9 cellular contexts compared by ENCODE assay signal in the genomic region with DNA sequence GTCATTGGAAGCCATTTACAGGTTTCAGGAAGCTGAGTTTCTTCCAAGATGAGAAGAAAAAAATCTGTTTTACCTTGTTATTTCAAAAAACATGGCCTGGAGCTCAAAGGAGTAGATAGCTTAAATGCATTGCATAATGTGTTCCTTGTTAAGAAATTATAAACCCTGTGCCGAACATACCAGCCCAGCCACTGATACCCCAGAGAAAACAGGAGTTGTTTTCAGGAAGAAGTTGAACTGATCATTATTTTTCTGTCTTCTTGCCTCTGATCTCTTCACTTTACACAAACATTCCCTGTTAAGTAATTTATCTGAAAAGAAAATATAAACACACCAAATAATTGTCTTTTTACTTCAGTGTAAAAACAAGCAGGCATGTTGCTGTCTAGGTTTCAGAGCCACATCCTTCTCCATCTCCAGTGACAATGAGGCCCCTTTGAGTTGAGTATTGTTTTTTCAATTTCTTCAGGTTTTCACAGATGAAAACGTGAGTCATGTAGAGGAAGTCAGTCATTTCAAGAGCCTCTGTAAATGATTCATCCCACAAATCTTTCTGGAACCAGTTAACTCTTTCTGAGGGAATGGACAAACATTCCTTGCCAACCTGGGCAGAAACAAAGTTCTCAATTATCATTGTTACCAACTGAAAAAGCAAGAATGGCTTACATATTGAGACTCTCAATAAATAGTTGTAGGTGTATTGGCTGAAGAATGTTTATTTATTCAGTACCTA.
DNase-seq lines count a peak whose midpoint lies in the region; ATAC-seq and TF ChIP-seq lines count a peak whose summit lies in the region.
"Had no signal": no experiment of that assay in that cellular context is flagged by ENCODE, and none has a peak within 500 bp of the region (broad histone marks: within the 10 kb centered on the region; RNA-seq: fewer than 3 reads in every experiment).

No MANE protein-coding gene starts in this region.

- intact Hi-C loops in upper lobe of right lung (cut with DNase I): no loop called here
- intact Hi-C loops in esophagus muscularis mucosa (cut with DNase I): no loop called here

- no peak for TF ChIP-seq POLR2A in esophagus muscularis mucosa (IDR thresholded peaks at IDR 0.05; ENCODE audit: low read depth)

- H3K36me3 Mint-ChIP-seq in stimulated activated effector memory CD8-positive, alpha-beta T cell treated with anti-CD3 and anti-CD28 coated beads, Interleukin-12 subunit alpha, Interleukin-12 subunit beta, amount 100 ng/mL, for 72 hours: no peaks in the 10 kb centered on the region

- H3K4me1 Mint-ChIP-seq in stimulated activated effector memory CD8-positive, alpha-beta T cell treated with anti-CD3 and anti-CD28 coated beads, Interleukin-12 subunit alpha, Interleukin-12 subunit beta, amount 100 ng/mL, for 72 hours: no peaks in the 10 kb centered on the region

- H3K4me1 ChIP-seq in upper lobe of right lung (no peaks in the 10 kb centered on the region), esophagus muscularis mucosa (no peaks in the 10 kb centered on the region)

- peaks cover 3% of the 10 kb centered on the region for H3K9me3 Mint-ChIP-seq in stimulated activated effector memory CD8-positive, alpha-beta T cell treated with anti-CD3 and anti-CD28 coated beads, Interleukin-12 subunit alpha, Interleukin-12 subunit beta, amount 100 ng/mL, for 72 hours

- H3K27ac ChIP-seq in upper lobe of right lung: no peak overlapping the region
- H3K27ac ChIP-seq in esophagus muscularis mucosa (replicated peaks in 1 of 4): no peak overlapping the region

- H3K36me3 ChIP-seq in upper lobe of right lung (no peaks in the 10 kb centered on the region), esophagus muscularis mucosa (no peaks in the 10 kb centered on the region)

- peak; percentile 52 for DNase-seq in OCI-M1 (lab: John Stamatoyannopoulos, UW)
- DNase-seq in fibroblast of pulmonary artery (ENCODE audit: low read depth): peak; percentile 87
- DNase-seq in stimulated activated effector memory CD8-positive, alpha-beta T cell treated with anti-CD3 and anti-CD28 coated beads, Interleukin-12 subunit alpha, Interleukin-12 subunit beta, amount 100 ng/mL, for 72 hours (ENCODE audit: low spot score in 2 of 2): no peak
- no peak for DNase-seq in upper lobe of right lung
- DNase-seq in esophagus muscularis mucosa (ENCODE audit: extremely low spot score): no peak
- no peak for DNase-seq in activated gamma-delta T cell treated with Interleukin-2 at 50 U/mL for 16 hours
- DNase-seq: cortex of kidney; NK-92 treated with Interleukin-12 subunit alpha and Interleukin-12 subunit beta, amount 100 ng/mL, for 24 hours had no signal

- H3K4me3 ChIP-seq in fibroblast of pulmonary artery (replicated peaks; ENCODE audit: low read depth, low read length): no peak overlapping the region
- no peak overlapping the region for H3K4me3 ChIP-seq in upper lobe of right lung
- H3K4me3 ChIP-seq in esophagus muscularis mucosa: no peak overlapping the region

- no peak overlapping the region for H3K4me3 Mint-ChIP-seq in stimulated activated effector memory CD8-positive, alpha-beta T cell treated with anti-CD3 and anti-CD28 coated beads, Interleukin-12 subunit alpha, Interleukin-12 subunit beta, amount 100 ng/mL, for 72 hours

- no peaks in the 10 kb centered on the region for H3K27me3 ChIP-seq in upper lobe of right lung
- H3K27me3 ChIP-seq in esophagus muscularis mucosa: no peaks in the 10 kb centered on the region

- ATAC-seq in GM21619 (IDR thresholded peaks at IDR 0.05; ENCODE audit: unreplicated experiment) (peak; percentile 73), upper lobe of right lung (no peak)
- peak; percentile 44 for ATAC-seq in stimulated activated effector memory CD8-positive, alpha-beta T cell treated with anti-CD3 and anti-CD28 coated beads, Interleukin-12 subunit alpha, Interleukin-12 subunit beta, amount 100 ng/mL, for 72 hours

- no peak for TF ChIP-seq EP300 in esophagus muscularis mucosa (IDR thresholded peaks at IDR 0.05)

- TF ChIP-seq CTCF in fibroblast of pulmonary artery (IDR thresholded peaks at IDR 0.05; ENCODE audit: low read length, missing control alignments) (no peak), upper lobe of right lung (IDR thresholded peaks at IDR 0.05) (no peak), esophagus muscularis mucosa (IDR thresholded peaks at IDR 0.05) (no peak)

- no peak overlapping the region for H3K27ac Mint-ChIP-seq in stimulated activated effector memory CD8-positive, alpha-beta T cell treated with anti-CD3 and anti-CD28 coated beads, Interleukin-12 subunit alpha, Interleukin-12 subunit beta, amount 100 ng/mL, for 72 hours

- 5% methylated on average over 2 of the region's 2 CpGs for WGBS in esophagus muscularis mucosa

- H3K9me3 ChIP-seq in upper lobe of right lung (no peaks in the 10 kb centered on the region), esophagus muscularis mucosa (no peaks in the 10 kb centered on the region)

Comparison
In these comparisons a context has a peak if more than half of its experiments do, and no peak if none do; other contexts are left out.
1. DNase-seq: peak in OCI-M1 (single experiment) and fibroblast of pulmonary artery (single experiment); none in stimulated activated effector memory CD8-positive, alpha-beta T cell treated with anti-CD3 and anti-CD28 coated beads, Interleukin-12 subunit alpha, Interleukin-12 subunit beta, amount 100 ng/mL, for 72 hours (0 of 2), upper lobe of right lung (single experiment), esophagus muscularis mucosa (single experiment) and activated gamma-delta T cell treated with Interleukin-2 at 50 U/mL for 16 hours (single experiment).